In the genomic region with DNA sequence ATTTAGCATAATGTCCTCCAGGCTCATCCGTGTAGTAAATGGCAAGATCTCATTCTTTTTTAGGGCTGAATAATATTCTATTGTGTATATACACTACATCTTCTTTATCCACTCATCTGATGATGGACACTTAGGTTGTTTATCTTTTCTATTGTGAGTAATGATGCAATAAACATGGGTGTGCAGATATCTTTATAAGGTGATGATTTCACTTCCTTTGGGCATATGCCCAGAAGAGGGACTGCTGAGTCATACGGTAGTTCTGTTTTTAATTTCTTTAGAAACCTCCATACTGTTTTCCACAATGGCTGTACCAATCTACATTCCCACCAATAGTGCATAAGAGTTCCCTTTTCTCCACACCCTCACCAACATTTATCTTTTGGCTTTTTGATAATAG, we compare ENCODE assay signal across 1 cellular context.
TF ChIP-seq lines count a peak whose summit lies in the region.

No MANE protein-coding gene starts in this region.

TF ChIP-seq in IMR-90, 13 proteins besides CTCF, POLR2A, EP300 and RAD21:
- TF ChIP-seq MXI1 (IDR thresholded peaks at IDR 0.05; ENCODE audit: borderline replicate concordance, low read depth, low read length) (no peak), CEBPB (IDR thresholded peaks at IDR 0.05; ENCODE audit: low read depth, low read length) (0 out of 2 replicates have a peak, but pooled peaks have one; percentile 15), RCOR1 (IDR thresholded peaks at IDR 0.05; ENCODE audit: insufficient replicate concordance, low read length) (no peak)
